Comparison of ENCODE assay signal across 18 cellular contexts in the genomic region with DNA sequence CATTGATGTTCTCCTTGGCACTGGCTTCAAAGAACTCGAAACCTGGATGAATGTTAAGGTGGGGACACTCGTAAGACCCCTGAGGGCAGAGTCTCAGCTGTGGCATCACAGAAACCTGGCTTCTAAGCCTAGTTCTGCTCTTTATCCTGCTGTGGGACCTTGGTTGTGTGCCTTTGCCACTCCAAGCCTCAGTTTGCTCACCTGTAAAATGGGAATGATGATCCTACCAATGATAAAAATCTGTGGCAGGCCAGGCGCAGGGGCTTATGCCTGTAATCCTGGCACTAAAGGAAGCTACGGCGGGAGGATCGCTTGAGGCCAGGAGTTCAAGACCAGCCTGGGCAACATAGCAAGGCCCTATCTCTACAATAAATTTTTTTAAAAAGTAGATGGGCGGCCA. TPM values are rescaled to one million over a fixed set of nuclear protein-coding genes. Genes with fewer than 3 reads are reported as not detected.
"Had no signal": no experiment of that assay in that cellular context is flagged by ENCODE, and none has a peak within 500 bp of the region (broad histone marks: within the 10 kb centered on the region; RNA-seq: fewer than 3 reads in every experiment).

No MANE protein-coding gene starts in this region.

- H3K36me3 ChIP-seq: brain microvascular endothelial cell had no signal

- H3K27ac ChIP-seq: brain microvascular endothelial cell had no signal

- H3K4me3 ChIP-seq: lower lobe of right lung, tibial nerve had no signal

- H3K9me3 ChIP-seq: lower lobe of right lung, tibial nerve had no signal

- DNase-seq: activated CD4-positive, alpha-beta T cell treated with anti-CD3 and anti-CD28 coated beads for 1 hour; activated CD8-positive, alpha-beta memory T cell treated with anti-CD3 and anti-CD28 coated beads for 24 hours; amygdala; brain microvascular endothelial cell; dermis blood vessel endothelial cell; endodermal cell; erythroblast; hypothalamus; kidney glomerular epithelial cell; lower lobe of right lung; midbrain; retina; T1000 had no signal

- H3K27me3 ChIP-seq: brain microvascular endothelial cell, tibial nerve had no signal

RNA-seq across cellular contexts. Expression of a gene that starts 29.6 kb away (rescaled TPM):
- total RNA-seq: activated T-helper 2 cell treated with anti-CD3 and anti-CD28 coated beads, Interferon-gamma antibody, Interleukin-2, Interleukin-4, amounts not matched to agents 10 μg/mL and 5 μg/mL and 100 μg/mL, durations not matched to agents 14 hours and 24 hours and 36 hours; cerebellum; dermis blood vessel endothelial cell; endodermal cell; glomerular endothelial cell; lower lobe of right lung; skeletal muscle tissue; tibial nerve had no signal
